12 cellular contexts compared by ENCODE assay signal in genomic region chrY:4991743-4992400, GRCh38. TPM values are rescaled to one million over a fixed set of nuclear protein-coding genes. Genes with fewer than 3 reads are reported as not detected.
DNase-seq lines count a peak whose midpoint lies in the region; ATAC-seq, FAIRE-seq and TF ChIP-seq lines count a peak whose summit lies in the region.
"Not testable (repeated sequence)": the region's sequence is repeated elsewhere in the genome, so short reads cannot be mapped to it uniquely, and the experiment has no call there.
"Had no signal": no experiment of that assay in that cellular context is flagged by ENCODE, and none has a peak within 500 bp of the region (broad histone marks: within the 10 kb centered on the region; RNA-seq: fewer than 3 reads in every experiment).

No MANE protein-coding gene starts in this region.

- intact Hi-C loops in HepG2 (cut with micrococcal nuclease; ENCODE audit: unreplicated experiment), result not testable (repeated sequence)

- CTCF ChIA-PET in HepG2 (lab: Yijun Ruan, JAX; ENCODE audit: low intra/inter-chr PET ratio, low total read pairs), result not testable (repeated sequence)

- not testable (repeated sequence) for H3K9me3 ChIP-seq in HepG2 (ENCODE audit: low read length)

- 0% methylated on average over 2 of the region's 8 CpGs for WGBS in HepG2 (ENCODE audit: low lambda C conversion rate)

- peak; percentile 90 for FAIRE-seq in HepG2 (lab: Jason Lieb, UNC)

- not testable (repeated sequence) for H3K27me3 Mint-ChIP-seq in activated T-cell treated with anti-CD3 and anti-CD28 coated beads, Interleukin-2, amount 50 U/mL, for 4 hours (ENCODE audit: low read depth)

- POLR2A ChIA-PET in HepG2 (lab: Yijun Ruan, JAX), result not testable (repeated sequence)

- not testable (repeated sequence) for H3K4me3 ChIP-seq in HepG2 (replicated peaks in 1 of 3; ENCODE audit: insufficient read depth in 1 of 3, low read depth in 2 of 3, low read length in 3 of 3)

- H4K20me1 ChIP-seq in HepG2 (ENCODE audit: insufficient read depth, low read length), result not testable (repeated sequence)

- peak overlapping the region; percentile 40 for H3K4me3 Mint-ChIP-seq in activated T-cell treated with anti-CD3 and anti-CD28 coated beads, Interleukin-2, amount 50 U/mL, for 4 hours

- not testable (repeated sequence) for H3K27me3 ChIP-seq in HepG2 (ENCODE audit: control insufficient read depth in 1 of 2, insufficient read depth in 2 of 2, low read length in 2 of 2)

- not testable (repeated sequence) for TF ChIP-seq POLR2A in HepG2 (IDR thresholded peaks at IDR 0.05; ENCODE audit: insufficient read depth in 1 of 2, low read depth in 2 of 2, low read length in 2 of 2)

- not testable (repeated sequence) for H3K79me2 ChIP-seq in HepG2 (ENCODE audit: insufficient read depth, low read length)

- ATAC-seq in GM18868 (IDR thresholded peaks at IDR 0.05; ENCODE audit: unreplicated experiment) (peak; percentile 100), GM21367 (IDR thresholded peaks at IDR 0.05; ENCODE audit: unreplicated experiment) (peak; percentile 100), HG02623 (IDR thresholded peaks at IDR 0.05; ENCODE audit: unreplicated experiment) (peak; percentile 100), HG03103 (IDR thresholded peaks at IDR 0.05; ENCODE audit: low read depth, unreplicated experiment) (peak; percentile 100), HG03575 (IDR thresholded peaks at IDR 0.05; ENCODE audit: extremely low read depth, insufficient number of reproducible peaks, low FRiP score, unreplicated experiment) (peak; percentile 90), HepG2 (peak; percentile 95)
- peak; percentile 70 to 85 for ATAC-seq in activated T-cell treated with anti-CD3 and anti-CD28 coated beads, Interleukin-2, amount 50 U/mL, for 4 hours

- TF ChIP-seq EP300 in HepG2 (IDR thresholded peaks at IDR 0.05; ENCODE audit: low read depth in 2 of 2, low read length in 2 of 2); HepG2 (CRISPR knock-in tag; IDR thresholded peaks at IDR 0.05; ENCODE audit: borderline replicate concordance): not testable (repeated sequence)

- not testable (repeated sequence) for TF ChIP-seq RAD21 in HepG2 (CRISPR knock-in tag; IDR thresholded peaks at IDR 0.05)

- not testable (repeated sequence) for H3K4me1 Mint-ChIP-seq in activated T-cell treated with anti-CD3 and anti-CD28 coated beads, Interleukin-2, amount 50 U/mL, for 4 hours (ENCODE audit: low read depth)

- H3K9me3 Mint-ChIP-seq in activated T-cell treated with anti-CD3 and anti-CD28 coated beads, Interleukin-2, amount 50 U/mL, for 4 hours, result not testable (repeated sequence)

- not testable (repeated sequence) for TF ChIP-seq CTCF in HepG2 (CRISPR knock-in tag; IDR thresholded peaks at IDR 0.05)

- not testable (repeated sequence) for DNase-seq in activated T-cell treated with anti-CD3 and anti-CD28 coated beads, Interleukin-2, amount 50 U/mL, for 4 hours; HepG2 (ENCODE audit: low spot score)

- not testable (repeated sequence) for H3K36me3 ChIP-seq in HepG2 (replicated peaks in 1 of 2; ENCODE audit: control insufficient read depth in 1 of 2, insufficient read depth in 2 of 2, low read length in 2 of 2)

- H3K9ac ChIP-seq in HepG2 (ENCODE audit: insufficient read depth, low read depth, low read length), result not testable (repeated sequence)

- not testable (repeated sequence) for H3K4me1 ChIP-seq in HepG2 (ENCODE audit: insufficient read depth, low read length)

- in situ Hi-C loops in HepG2 (cut with HindIII; ENCODE audit: extremely low pct_ligation_motif_present, low pct_unique_long_range_greater_than_20kb), result not testable (repeated sequence)

- BruUV-seq in HepG2 (replicated peaks; lab: Mats Ljungman, UMichigan), result not testable (repeated sequence)

- not testable (repeated sequence) for H3K36me3 Mint-ChIP-seq in activated T-cell treated with anti-CD3 and anti-CD28 coated beads, Interleukin-2, amount 50 U/mL, for 4 hours (ENCODE audit: insufficient read depth)

- H3K27ac ChIP-seq in HepG2 (ENCODE audit: extremely low read length, insufficient read depth, low read length), result not testable (repeated sequence)

- not testable (repeated sequence) for H3K4me2 ChIP-seq in HepG2 (ENCODE audit: low read depth, low read length)

- not testable (repeated sequence) for H2AFZ ChIP-seq in HepG2 (ENCODE audit: low read length)

RNA-seq across cellular contexts. Expression of gene PCDH11Y, which starts 8.2 kb away (rescaled TPM):
- not detected for total RNA-seq in activated T-cell treated with anti-CD3 and anti-CD28 coated beads, Interleukin-2, amount 50 U/mL, for 4 hours
- not detected in 2 replicates for total RNA-seq in HepG2 (2016; rRNA removed; fragmentation: Illumina TruSeq; extraction: Trizol)
- not detected in 2 replicates for total RNA-seq in HepG2 (2016; cell fraction: cytosol; rRNA removed; fragmentation: Illumina TruSeq; extraction: Trizol; ENCODE audit: low read depth)
- total RNA-seq in HepG2 (2016; cell fraction: insoluble cytoplasmic fraction; rRNA removed; fragmentation: Illumina TruSeq; extraction: Trizol), result not detected in 2 replicates
- not detected in 2 replicates for total RNA-seq in HepG2 (2016; cell fraction: membrane; rRNA removed; fragmentation: Illumina TruSeq; extraction: Trizol)
- not detected in 2 replicates for total RNA-seq in HepG2 (2016; cell fraction: nucleus; rRNA removed; fragmentation: Illumina TruSeq; extraction: Trizol)
- polyA plus RNA-seq in HepG2 (2011; rRNA removed), result under 0.01 TPM in 1 of 2 replicates, not detected in the other
- polyA plus RNA-seq in HepG2 (2011; cell fraction: cytosol; rRNA removed), result not detected in 2 replicates
- polyA plus RNA-seq in HepG2 (2011; cell fraction: nucleus; rRNA removed), result not detected in 2 replicates
- polyA plus RNA-seq in HepG2 (2012), result not detected in 2 replicates
- polyA plus RNA-seq in HepG2 (2016; cell fraction: cytosol; fragmentation: Illumina TruSeq; extraction: Trizol; ENCODE audit: low read depth), result not detected in 2 replicates
- not detected in 2 replicates for polyA plus RNA-seq in HepG2 (2016; cell fraction: insoluble cytoplasmic fraction; fragmentation: Illumina TruSeq; extraction: Trizol; ENCODE audit: low read depth)
- polyA plus RNA-seq in HepG2 (2016; cell fraction: membrane; fragmentation: Illumina TruSeq; extraction: Trizol; ENCODE audit: low read depth), result not detected in 2 replicates
- not detected in 2 replicates for polyA plus RNA-seq in HepG2 (2016; cell fraction: nucleus; fragmentation: Illumina TruSeq; extraction: Trizol; ENCODE audit: insufficient read depth, low read depth)
- not detected in 2 replicates for polyA minus RNA-seq in HepG2 (2011; rRNA and poly(A)+ RNA removed; ENCODE audit: low replicate concordance)
- not detected in 2 replicates for polyA minus RNA-seq in HepG2 (2011; cell fraction: cytosol; rRNA and poly(A)+ RNA removed)
- not detected in 2 replicates for polyA minus RNA-seq in HepG2 (2011; cell fraction: nucleus; rRNA and poly(A)+ RNA removed)
- total RNA-seq: activated T-helper 2 cell treated with anti-CD3 and anti-CD28 coated beads, Interferon-gamma antibody, Interleukin-2, Interleukin-4, amounts not matched to agents 10 μg/mL and 5 μg/mL and 100 μg/mL, durations not matched to agents 14 hours and 24 hours and 36 hours; HT1080; M059J; SK-MEL-5 had no signal
- polyA plus RNA-seq: right cardiac atrium had no signal
